In the genomic region with DNA sequence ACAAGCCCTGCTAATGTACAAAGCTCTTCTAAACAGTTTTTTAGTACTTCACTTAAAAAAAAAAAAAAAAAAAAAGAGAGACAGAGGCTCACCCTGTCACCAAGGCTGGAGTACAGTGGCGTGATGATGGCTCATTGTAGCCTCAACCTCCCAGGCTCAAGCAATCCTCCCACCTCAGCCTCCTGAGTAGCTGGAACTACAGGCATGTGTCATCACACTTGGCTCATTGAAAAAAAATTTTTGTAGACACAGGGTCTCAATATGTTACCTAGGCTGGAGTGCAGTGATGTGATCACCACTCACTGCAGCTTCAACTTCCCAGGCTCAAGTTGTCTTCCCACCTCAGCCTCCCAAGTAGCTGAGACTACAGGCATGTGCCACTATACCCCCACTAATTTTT, we compare ENCODE assay signal across 23 cellular contexts. TPM values are rescaled to one million over a fixed set of nuclear protein-coding genes. Genes with fewer than 3 reads are reported as not detected.
DNase-seq lines count a peak whose midpoint lies in the region; ATAC-seq, FAIRE-seq and TF ChIP-seq lines count a peak whose summit lies in the region.
"Had no signal": no experiment of that assay in that cellular context is flagged by ENCODE, and none has a peak within 500 bp of the region (broad histone marks: within the 10 kb centered on the region; RNA-seq: fewer than 3 reads in every experiment).

No MANE protein-coding gene starts in this region.

- intact Hi-C loops in GM12878 (cut with micrococcal nuclease; ENCODE audit: unreplicated experiment), result no loop called here

- no peaks in the 10 kb centered on the region for H3K27me3 ChIP-seq in GM12878 (replicated peaks in 1 of 2; ENCODE audit: control insufficient read depth in 2 of 2, insufficient read depth in 2 of 2, low read length in 1 of 2)
- H3K27me3 ChIP-seq: BLaER1 had no signal

- H3K36me3 Mint-ChIP-seq in stimulated activated naive B cell treated with anti-CD40 and anti-IgM and Interleukin-4, amounts not matched to agents 10 μg/mL and 1 μg/mL and 100 μg/mL, for 72 hours, result peaks cover 8 to 14% of the 10 kb centered on the region in 2 donors
- H3K36me3 Mint-ChIP-seq: IgD-negative memory B cell had no signal

- peaks cover 7 to 20% of the 10 kb centered on the region in 2 donors for H3K27me3 Mint-ChIP-seq in stimulated activated naive B cell treated with anti-CD40 and anti-IgM and Interleukin-4, amounts not matched to agents 10 μg/mL and 1 μg/mL and 100 μg/mL, for 72 hours

- BruUV-seq in GM12878 (replicated peaks; lab: Mats Ljungman, UMichigan), result no TSS peak

- CTCF ChIA-PET in GM12878 (lab: Yijun Ruan, JAX), result interaction anchor here (0.6 kb wide), 1 partner anchor 176 kb away, joined by 6 read pairs; no protein-coding TSS in a partner anchor

- peak overlapping the region; percentile 53 for H3K27ac Mint-ChIP-seq in stimulated activated naive B cell treated with anti-CD40 and anti-IgM and Interleukin-4, amounts not matched to agents 10 μg/mL and 1 μg/mL and 100 μg/mL, for 72 hours
- H3K27ac Mint-ChIP-seq: CD4-positive, alpha-beta memory T cell; H9; IgD-negative memory B cell had no signal

- H3K79me2 ChIP-seq in GM12878 (ENCODE audit: control insufficient read depth, insufficient read depth, low read length), result peaks cover 90% of the 10 kb centered on the region

- H3K4me1 Mint-ChIP-seq in stimulated activated naive B cell treated with anti-CD40 and anti-IgM and Interleukin-4, amounts not matched to agents 10 μg/mL and 1 μg/mL and 100 μg/mL, for 72 hours, result peaks cover 19 to 25% of the 10 kb centered on the region in 2 donors
- H3K4me1 Mint-ChIP-seq: CD4-positive, alpha-beta memory T cell had no signal

- peaks cover 12% of the 10 kb centered on the region for H3K4me1 ChIP-seq in GM12878 (ENCODE audit: control insufficient read depth, insufficient read depth, low read length)

- peaks cover 6 to 16% of the 10 kb centered on the region in 2 donors for H3K9me3 Mint-ChIP-seq in stimulated activated naive B cell treated with anti-CD40 and anti-IgM and Interleukin-4, amounts not matched to agents 10 μg/mL and 1 μg/mL and 100 μg/mL, for 72 hours

- peaks cover 2% of the 10 kb centered on the region; the same call in 2 of the 3 replicates for H3K9me3 ChIP-seq in GM12878 (replicated peaks; ENCODE audit: control insufficient read depth, insufficient read depth, low read length)

- TF ChIP-seq POLR2A in GM12878 (IDR thresholded peaks at IDR 0.05; ENCODE audit: low read depth, low read length), result no peak

- H3K27ac ChIP-seq in GM12878 (ENCODE audit: control insufficient read depth, insufficient read depth), result peak overlapping the region; percentile 48
- H3K27ac ChIP-seq: BLaER1, HL-60 had no signal

- peak overlapping the region; percentile 3 for H3K9ac ChIP-seq in GM12878 (ENCODE audit: control insufficient read depth, insufficient read depth, low read length)
- H3K9ac ChIP-seq: BLaER1 had no signal

- TF ChIP-seq CTCF in GM12864 (IDR thresholded peaks at IDR 0.05; ENCODE audit: low read depth, low read length, missing control alignments), result no peak
- TF ChIP-seq CTCF in GM12878 (IDR thresholded peaks at IDR 0.05 in 2 of 3, conservative IDR thresholded peaks at IDR 0.05 in 1 of 3; ENCODE audit: control insufficient read depth in 2 of 3, extremely low read depth in 1 of 3, insufficient read depth in 1 of 3, low read depth in 3 of 3, low read length in 3 of 3), result no peak

- SMC1A ChIA-PET in GM12878 (lab: Charles Lee; ENCODE audit: uncharacterized antibody, unreplicated experiment), result interaction anchor here (0.6 to 1.1 kb wide), 5 partner anchors 11 to 378 kb away, joined by 3 to 5 read pairs (median 3); no protein-coding TSS in a partner anchor

- peak overlapping the region; percentile 31 for H3K4me3 ChIP-seq in GM12864 (ENCODE audit: low read depth, low read length)
- peak overlapping the region; percentile 74; the same call in 1 of the 2 replicates for H3K4me3 ChIP-seq in GM12878
- H3K4me3 ChIP-seq: BLaER1 had no signal

- POLR2A ChIA-PET in GM12878 (lab: Charles Lee), result interaction anchor here (0.8 to 0.9 kb wide), 3 partner anchors 11 to 49 kb away, joined by 3 to 4 read pairs (median 3); no protein-coding TSS in a partner anchor

- no peak for ATAC-seq in GM12878
- no peak for ATAC-seq in stimulated activated naive B cell treated with anti-CD40 and anti-IgM and Interleukin-4, amounts not matched to agents 10 μg/mL and 1 μg/mL and 100 μg/mL, for 72 hours (replicated peaks)
- ATAC-seq in GM19328 (IDR thresholded peaks at IDR 0.05; ENCODE audit: unreplicated experiment), result no peak

- no peak for DNase-seq in GM12864 (ENCODE audit: low read depth)
- peak; percentile 47 for DNase-seq in NCI-H226
- DNase-seq in GM12878 (ENCODE audit: low read depth, low spot score), result no peak
- DNase-seq in stimulated activated naive B cell treated with anti-CD40 and anti-IgM and Interleukin-4, amounts not matched to agents 10 μg/mL and 1 μg/mL and 100 μg/mL, for 72 hours, result no peak
- no peak for DNase-seq in superior temporal gyrus (ENCODE audit: extremely low spot score)
- DNase-seq in HK-2 (ENCODE audit: unreplicated experiment), result no peak
- no peak for DNase-seq in activated T-cell treated with anti-CD3 and anti-CD28 coated beads for 4 hours
- DNase-seq: 8988T; Calu3; CD4-positive, alpha-beta memory T cell; DMS53; DND-41; EL; H9; KBM-7 had no signal

- H3K36me3 ChIP-seq in GM12878 (ENCODE audit: control insufficient read depth in 2 of 2, insufficient read depth in 2 of 2, low read length in 1 of 2), result peaks cover 0 to 4% of the 10 kb centered on the region in 2 experiments; a peak in 1 of 4 replicates
- H3K36me3 ChIP-seq: BLaER1 had no signal

- H3K4me3 Mint-ChIP-seq in stimulated activated naive B cell treated with anti-CD40 and anti-IgM and Interleukin-4, amounts not matched to agents 10 μg/mL and 1 μg/mL and 100 μg/mL, for 72 hours, result no peak overlapping the region
- H3K4me3 Mint-ChIP-seq: CD14-positive monocyte; CD4-positive, alpha-beta memory T cell; H9; IgD-negative memory B cell had no signal

- RAD21 ChIA-PET in GM12878 (lab: Charles Lee; ENCODE audit: unreplicated experiment), result interaction anchor here (0.6 to 1.7 kb wide), 4 partner anchors 11 to 1519 kb away, joined by 4 to 5 read pairs (median 4); no protein-coding TSS in a partner anchor

- H2AFZ ChIP-seq in GM12878 (ENCODE audit: control insufficient read depth, low read depth, low read length), result no peak overlapping the region

- no peaks in the 10 kb centered on the region for H4K20me1 ChIP-seq in GM12878 (ENCODE audit: control insufficient read depth, insufficient read depth)
- H4K20me1 ChIP-seq: BLaER1 had no signal

- WGBS in GM12878 (ENCODE audit: insufficient coverage, insufficient replicate concordance, low lambda C conversion rate, missing lambda C conversion rate), result 80% methylated on average over 1 of the region's 1 CpG

- peak overlapping the region; percentile 86 for H3K4me2 ChIP-seq in GM12878 (ENCODE audit: control insufficient read depth, insufficient read depth)
- H3K4me2 ChIP-seq: BLaER1 had no signal

- TF ChIP-seq EP300 in GM12878 (IDR thresholded peaks at IDR 0.05; ENCODE audit: borderline replicate concordance in 1 of 2, control insufficient read depth in 1 of 2, low read depth in 2 of 2, low read length in 2 of 2), result no peak

- in situ Hi-C loops in GM12878 (cut with MboI), result no loop called here

- TF ChIP-seq RAD21 in GM12878 (IDR thresholded peaks at IDR 0.05; ENCODE audit: insufficient read depth, low read depth, low read length), result no peak

- FAIRE-seq in GM12878 (lab: Jason Lieb, UNC), result no peak
- FAIRE-seq: G401.6, H1, HTR-8/SVneo had no signal

TF ChIP-seq in GM12878, 131 proteins besides CTCF, POLR2A, EP300 and RAD21 (continues in another document):
- TF ChIP-seq CREB1 (IDR thresholded peaks at IDR 0.05; ENCODE audit: low read depth) (no peak), MXI1 (IDR thresholded peaks at IDR 0.05; ENCODE audit: low read depth, low read length) (no peak), HDGF (IDR thresholded peaks at IDR 0.05) (no peak), KLF5 (IDR thresholded peaks at IDR 0.05; ENCODE audit: partially characterized antibody) (no peak), KAT2A (conservative IDR thresholded peaks at IDR 0.05; ENCODE audit: control insufficient read depth, low read depth, low read length) (no peak), YBX1 (IDR thresholded peaks at IDR 0.05) (no peak), RBBP5 (conservative IDR thresholded peaks at IDR 0.05) (no peak)
- TF ChIP-seq, protein P1, sequence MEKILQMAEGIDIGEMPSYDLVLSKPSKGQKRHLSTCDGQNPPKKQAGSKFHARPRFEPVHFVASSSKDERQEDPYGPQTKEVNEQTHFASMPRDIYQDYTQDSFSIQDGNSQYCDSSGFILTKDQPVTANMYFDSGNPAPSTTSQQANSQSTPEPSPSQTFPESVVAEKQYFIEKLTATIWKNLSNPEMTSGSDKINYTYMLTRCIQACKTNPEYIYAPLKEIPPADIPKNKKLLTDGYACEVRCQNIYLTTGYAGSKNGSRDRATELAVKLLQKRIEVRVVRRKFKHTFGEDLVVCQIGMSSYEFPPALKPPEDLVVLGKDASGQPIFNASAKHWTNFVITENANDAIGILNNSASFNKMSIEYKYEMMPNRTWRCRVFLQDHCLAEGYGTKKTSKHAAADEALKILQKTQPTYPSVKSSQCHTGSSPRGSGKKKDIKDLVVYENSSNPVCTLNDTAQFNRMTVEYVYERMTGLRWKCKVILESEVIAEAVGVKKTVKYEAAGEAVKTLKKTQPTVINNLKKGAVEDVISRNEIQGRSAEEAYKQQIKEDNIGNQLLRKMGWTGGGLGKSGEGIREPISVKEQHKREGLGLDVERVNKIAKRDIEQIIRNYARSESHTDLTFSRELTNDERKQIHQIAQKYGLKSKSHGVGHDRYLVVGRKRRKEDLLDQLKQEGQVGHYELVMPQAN (conservative IDR thresholded peaks at IDR 0.05), result no peak

RNA-seq across cellular contexts. Expression of a gene that starts 47.6 kb away (rescaled TPM):
- total RNA-seq in GM12878 (2013; cell fraction: nucleolus; rRNA removed), result 72.0 and 76.9 TPM in 2 replicates
- 10.5 and 10.9 TPM in 2 replicates for total RNA-seq in GM12878 (2014; rRNA removed)
- 8.4 and 10.1 TPM in 2 replicates for total RNA-seq in GM12878 (2014; rRNA removed; fragmentation: Illumina TruSeq; extraction: Trizol)
- 31.1 and 32.1 TPM in 2 replicates for total RNA-seq in GM12878 (2021)
- 10.0 TPM for polyA plus RNA-seq in GM12878 (2011; ENCODE audit: low read depth)
- polyA plus RNA-seq in GM12878 (2011; rRNA removed), result 3.4 and 6.8 TPM in 2 replicates
- 3.6 and 7.3 TPM in 2 replicates for polyA plus RNA-seq in GM12878 (2011; cell fraction: cytosol; rRNA removed)
- polyA plus RNA-seq in GM12878 (2011; cell fraction: nucleus; rRNA removed), result 10.7 and 12.9 TPM in 2 replicates
- 10.5 and 16.4 TPM in 2 replicates for polyA plus RNA-seq in GM12878 (2012)
- polyA plus RNA-seq in GM12878 (2014; fragmentation: Illumina TruSeq; extraction: Trizol), result 21.6 and 22.2 TPM in 2 replicates
- 1 to 10 TPM; 2.2 to 4.1 TPM for polyA plus RNA-seq in GM12878 (2014; fragmentation: Nextera tagmentation; extraction: Ambion mirVana)
- polyA plus RNA-seq in GM12878 (2014; rRNA removed), result 10.5 and 13.4 TPM in 2 replicates
- 1 to 10 TPM; 2.7 TPM for polyA plus RNA-seq in GM12878 (2016; fragmentation: Nextera tagmentation; extraction: Ambion mirVana)
- 10.7 and 19.5 TPM in 2 replicates for polyA minus RNA-seq in GM12878 (2011; rRNA and poly(A)+ RNA removed)
- 9.9 and 13.2 TPM in 2 replicates for polyA minus RNA-seq in GM12878 (2011; cell fraction: cytosol; rRNA and poly(A)+ RNA removed)
- 6.5 and 13.8 TPM in 2 replicates for polyA minus RNA-seq in GM12878 (2011; cell fraction: nucleus; rRNA and poly(A)+ RNA removed)
